Comparison of ENCODE assay signal across 8 cellular contexts in genomic region chr15:74783072-74783807, GRCh38. TPM values are rescaled to one million over a fixed set of nuclear protein-coding genes. Genes with fewer than 3 reads are reported as not detected.
DNase-seq lines count a peak whose midpoint lies in the region; ATAC-seq and TF ChIP-seq lines count a peak whose summit lies in the region.

No MANE protein-coding gene starts in this region.

- H3K4me3 ChIP-seq in cardiac muscle cell (peak overlapping the region; percentile 51), duodenal mucosa (ENCODE audit: low read depth in 1 of 2, low read length in 2 of 2) (peak overlapping the region; percentile 84 to 91), muscle layer of colon (ENCODE audit: low read depth in 1 of 2, low read length in 2 of 2) (peak overlapping the region; percentile 79 to 94)

- no peak overlapping the region for H3K27ac ChIP-seq in cardiac muscle cell
- peak overlapping the region; percentile 34 for H3K27ac ChIP-seq in duodenal mucosa (ENCODE audit: low read depth, low read length)
- H3K27ac ChIP-seq in muscle layer of colon (ENCODE audit: low read depth, low read length) = peak overlapping the region; percentile 81

- intact Hi-C loops in Right ventricle myocardium inferior (cut with DNase I) = loop anchor here (5.0 kb wide), 1 partner anchor 49 kb away; no protein-coding TSS in a partner anchor

- H3K9ac ChIP-seq in duodenal mucosa (ENCODE audit: low read depth in 1 of 2, low read length in 2 of 2) (peak overlapping the region; percentile 76 to 84), muscle layer of colon (ENCODE audit: low read length) (peak overlapping the region; percentile 78)

- H3K4me1 ChIP-seq in cardiac muscle cell (ENCODE audit: low read depth) (peaks cover 40% of the 10 kb centered on the region), duodenal mucosa (ENCODE audit: control insufficient read depth in 1 of 2, insufficient read depth in 2 of 2, low read length in 2 of 2) (peaks cover 70 to 82% of the 10 kb centered on the region in 2 donors), muscle layer of colon (ENCODE audit: insufficient read depth, low read length) (peaks cover 60% of the 10 kb centered on the region)

- DNase-seq in cardiac muscle cell (ENCODE audit: low read depth in 1 of 2, low spot score in 1 of 2) (peak in 1 of 2 donors; percentile 47), Right ventricle myocardium inferior (ENCODE audit: missing footprints) (no peak), SIG-M5 treated with dmso at 0.1 percent for 504 hours (lab: John Stamatoyannopoulos, UW; ENCODE audit: unreplicated experiment) (peak; percentile 81), SHP77 treated with DMSO at 0.1 percent for 48 hours (lab: John Stamatoyannopoulos, UW) (no peak), mesenteric fat pad (ENCODE audit: low spot score) (no peak)
- no peak for DNase-seq in effector CD8-positive, alpha-beta T cell (lab: John Stamatoyannopoulos, UW)

- no peak for TF ChIP-seq CTCF in cardiac muscle cell (IDR thresholded peaks at IDR 0.05; ENCODE audit: low read depth, low read length)

- ATAC-seq in Right ventricle myocardium inferior = no peak

- H3K27me3 ChIP-seq in cardiac muscle cell = no peaks in the 10 kb centered on the region
- H3K27me3 ChIP-seq in duodenal mucosa (ENCODE audit: control insufficient read depth in 1 of 2, insufficient read depth in 2 of 2, low read length in 2 of 2) = no peaks in the 10 kb centered on the region
- H3K27me3 ChIP-seq in muscle layer of colon (ENCODE audit: control insufficient read depth in 1 of 2, insufficient read depth in 2 of 2, low read length in 2 of 2) = no peaks in the 10 kb centered on the region

- H3K9me3 ChIP-seq in cardiac muscle cell (ENCODE audit: low read depth) = no peaks in the 10 kb centered on the region
- no peaks in the 10 kb centered on the region for H3K9me3 ChIP-seq in duodenal mucosa (ENCODE audit: control insufficient read depth in 1 of 2, low read length in 2 of 2)
- H3K9me3 ChIP-seq in muscle layer of colon (ENCODE audit: low read length) = no peaks in the 10 kb centered on the region

- H3K36me3 ChIP-seq in cardiac muscle cell (no peaks in the 10 kb centered on the region), duodenal mucosa (ENCODE audit: control insufficient read depth in 1 of 2, insufficient read depth in 2 of 2, low read length in 2 of 2) (peaks cover 4 to 10% of the 10 kb centered on the region in 2 donors), muscle layer of colon (ENCODE audit: insufficient read depth, low read length) (no peaks in the 10 kb centered on the region)

RNA-seq across cellular contexts. Expression of gene CSK, which starts 1.4 kb away (rescaled TPM):
- total RNA-seq in cardiac muscle cell = 42.4 and 43.1 TPM in 2 replicates
- 26.2 and 30.3 TPM in 2 replicates for polyA plus RNA-seq in cardiac muscle cell
- 41.8 TPM for total RNA-seq in Right ventricle myocardium inferior
- total RNA-seq in mesenteric fat pad = 46.9 TPM

RNA-seq across cellular contexts. Expression of gene LMAN1L, which starts 29.4 kb away (rescaled TPM):
- total RNA-seq in cardiac muscle cell (not detected in 2 replicates), Right ventricle myocardium inferior (21.9 TPM), mesenteric fat pad (not detected)
- not detected in 2 replicates for polyA plus RNA-seq in cardiac muscle cell

RNA-seq across cellular contexts. Expression of gene CYP1A2, which starts 34.6 kb away (rescaled TPM):
- not detected in 2 replicates for total RNA-seq in cardiac muscle cell
- polyA plus RNA-seq in cardiac muscle cell = not detected in 2 replicates
- not detected for total RNA-seq in Right ventricle myocardium inferior
- not detected for total RNA-seq in mesenteric fat pad

RNA-seq across cellular contexts. Expression of gene CPLX3, which starts 43.2 kb away (rescaled TPM):
- not detected in 2 replicates for total RNA-seq in cardiac muscle cell
- polyA plus RNA-seq in cardiac muscle cell = not detected in 2 replicates
- 2.8 TPM for total RNA-seq in Right ventricle myocardium inferior
- not detected for total RNA-seq in mesenteric fat pad

RNA-seq across cellular contexts. Expression of gene CYP1A1, which starts 57.9 kb away (rescaled TPM):
- total RNA-seq in cardiac muscle cell (0.28 and 0.45 TPM in 2 replicates), Right ventricle myocardium inferior (0.32 TPM), mesenteric fat pad (65.0 TPM)
- polyA plus RNA-seq in cardiac muscle cell = 0.56 TPM in 1 of 2 replicates, not detected in the other

Comparison
In these comparisons a context has a peak if more than half of its experiments do, and no peak if none do; other contexts are left out.
1. RNA of gene LMAN1L, which starts 29.4 kb away (total RNA-seq): 21.9 TPM in Right ventricle myocardium inferior (single experiment); not detected in cardiac muscle cell and not detected in mesenteric fat pad (single experiment); every median in the first group is over 10 times any median in the second.
2. Peak in every context shown above with its lines, with median percentiles within 50 percentile points of each other: H3K4me3 ChIP-seq.